In genomic region chr19:52569648-52570004, GRCh38 we compare ENCODE assay signal across 8 cellular contexts. TPM values are rescaled to one million over a fixed set of nuclear protein-coding genes. Genes with fewer than 3 reads are reported as not detected.
A peak's percentile ranks its signal among the peaks of the same experiment; 100 is the strongest.
DNase-seq lines count a peak whose midpoint lies in the region; ATAC-seq, FAIRE-seq and TF ChIP-seq lines count a peak whose summit lies in the region.
"Not testable (repeated sequence)": the region's sequence is repeated elsewhere in the genome, so short reads cannot be mapped to it uniquely, and the experiment has no call there.

No MANE protein-coding gene starts in this region.

- not testable (repeated sequence) for TF ChIP-seq CTCF in esophagus muscularis mucosa (IDR thresholded peaks at IDR 0.05); pancreas (IDR thresholded peaks at IDR 0.05); transverse colon (IDR thresholded peaks at IDR 0.05)

- FAIRE-seq in pancreas (lab: Jason Lieb, UNC): not testable (repeated sequence)

- ATAC-seq in pancreas: peak; percentile 18 to 40 (median 32)

- intact Hi-C loops in esophagus muscularis mucosa (cut with DNase I): loop anchor here (5.0 kb wide), 1 partner anchor 42 kb away; the partner anchor contains the start of gene ZNF808
- intact Hi-C loops in pancreas (cut with DNase I): loop anchor here in 1 of 3 donors (5.0 kb wide), 1 partner anchor 477 kb away; no protein-coding TSS in a partner anchor
- intact Hi-C loops in transverse colon (cut with DNase I; ENCODE audit: low total_unique reads): not testable (repeated sequence)

- TF ChIP-seq POLR2A in esophagus muscularis mucosa (IDR thresholded peaks at IDR 0.05; ENCODE audit: low read depth); transverse colon (IDR thresholded peaks at IDR 0.05): not testable (repeated sequence)

- in situ Hi-C loops in transverse colon (cut with MboI; ENCODE audit: low pct_ligation_motif_present in 1 of 4, low pct_unique_long_range_greater_than_20kb in 1 of 4, low sequenced_read_pairs in 3 of 4): not testable (repeated sequence)

- not testable (repeated sequence) for TF ChIP-seq EP300 in esophagus muscularis mucosa (IDR thresholded peaks at IDR 0.05); transverse colon (IDR thresholded peaks at IDR 0.05; ENCODE audit: low read depth)

- H3K36me3 ChIP-seq in HUES6 (ENCODE audit: control insufficient read depth, insufficient read depth, low read length) (peaks cover 32% of the 10 kb centered on the region), SJSA1 (peaks cover 31% of the 10 kb centered on the region), adipocyte (ENCODE audit: control insufficient read depth, insufficient read depth, low read length, severe bottlenecking) (peaks cover 20% of the 10 kb centered on the region), esophagus muscularis mucosa (peaks cover 0 to 26% (median 22%) of the 10 kb centered on the region in 4 donors), transverse colon (peaks cover 0 to 36% (median 13%) of the 10 kb centered on the region in 4 donors)
- not testable (repeated sequence) for H3K36me3 ChIP-seq in pancreas

- H3K9ac ChIP-seq in HUES6 (ENCODE audit: low read length) (peak overlapping the region; percentile 82), adipocyte (ENCODE audit: low read length) (peak overlapping the region; percentile 80)

- peak overlapping the region; percentile 96 for H3K4me3 ChIP-seq in HUES6 (ENCODE audit: low read depth, low read length)
- H3K4me3 ChIP-seq in SJSA1: peak overlapping the region; percentile 64
- peak overlapping the region; percentile 95 for H3K4me3 ChIP-seq in adipocyte (ENCODE audit: low read length)
- H3K4me3 ChIP-seq in esophagus muscularis mucosa: peak overlapping the region; percentile 69 to 76 (median 74)
- peak overlapping the region in 3 of 4 donors; percentile 53 to 80 (median 67) for H3K4me3 ChIP-seq in pancreas
- H3K4me3 ChIP-seq in transverse colon: peak overlapping the region; percentile 23 to 93 (median 53)

- H3K27ac ChIP-seq in HUES6 (ENCODE audit: low read depth, low read length): peak overlapping the region; percentile 69; the same call in 1 of the 2 replicates
- peak overlapping the region; percentile 1; the same call in 1 of the 2 replicates for H3K27ac ChIP-seq in SJSA1
- H3K27ac ChIP-seq in esophagus muscularis mucosa (replicated peaks in 1 of 4): peak overlapping the region; percentile 80 to 90 (median 84)
- peak overlapping the region; percentile 53 to 72 (median 64) for H3K27ac ChIP-seq in pancreas
- H3K27ac ChIP-seq in transverse colon: peak overlapping the region; percentile 84 to 93 (median 90)

- WGBS in esophagus muscularis mucosa: 6% methylated on average over 13 of the region's 13 CpGs
- 3 to 7% methylated on average over 13 of the region's 13 CpGs for WGBS in pancreas, 2 donors
- 22 to 52% methylated on average over 3 to 13 of the region's 13 CpGs for WGBS in transverse colon (ENCODE audit: low coverage in 1 of 2), 2 donors

- H3K27me3 ChIP-seq in HUES6 (ENCODE audit: control insufficient read depth, insufficient read depth, low read length); SJSA1 (replicated peaks); adipocyte (replicated peaks; ENCODE audit: control insufficient read depth, insufficient read depth, low read length); esophagus muscularis mucosa; pancreas; transverse colon: not testable (repeated sequence)

- DNase-seq in DMS53 (lab: John Stamatoyannopoulos, UW) (peak; percentile 83), adipocyte (ENCODE audit: low read depth) (peak; percentile 24), kidney glomerular epithelial cell (lab: John Stamatoyannopoulos, UW) (peak; percentile 49), pancreas (peak; percentile 22 to 67 (median 46))
- not testable (repeated sequence) for DNase-seq in SJSA1 (ENCODE audit: low read depth in 1 of 2, low spot score in 2 of 2); esophagus muscularis mucosa (ENCODE audit: extremely low spot score); transverse colon

- H3K4me1 ChIP-seq in HUES6 (ENCODE audit: control insufficient read depth, insufficient read depth, low read length); pancreas: not testable (repeated sequence)
- H3K4me1 ChIP-seq in SJSA1 (replicated peaks) (peaks cover 14% of the 10 kb centered on the region), adipocyte (ENCODE audit: control insufficient read depth, insufficient read depth, low read length) (peaks cover 10% of the 10 kb centered on the region), esophagus muscularis mucosa (peaks cover 6 to 25% (median 20%) of the 10 kb centered on the region in 4 donors), transverse colon (peaks cover 0 to 19% (median 9%) of the 10 kb centered on the region in 4 donors)

- H3K9me3 ChIP-seq in HUES6 (ENCODE audit: control insufficient read depth, insufficient read depth, low read depth, low read length); SJSA1 (replicated peaks); esophagus muscularis mucosa; pancreas: not testable (repeated sequence)
- H3K9me3 ChIP-seq in adipocyte (ENCODE audit: control insufficient read depth, low read length) (peaks cover 15% of the 10 kb centered on the region), transverse colon (peaks cover 17 to 23% of the 10 kb centered on the region in 2 donors)

RNA-seq across cellular contexts. Expression of gene ZNF701, which starts 0.5 kb away (rescaled TPM):
- total RNA-seq in SJSA1 (2014; rRNA removed; shearing (Covaris generic)): 4.4 and 8.7 TPM in 2 replicates
- total RNA-seq in esophagus muscularis mucosa (10 to 100 TPM in 2 of 4 donors, 1 to 10 TPM in 2; 7.8 to 13.3 (median 10.1) TPM), pancreas (10 to 100 TPM in 1 of 6 donors, 1 to 10 TPM in 5; 4.6 to 13.6 (median 7.4) TPM), transverse colon (10 to 100 TPM; 12.0 to 31.1 (median 23.9) TPM)
- 1 to 10 TPM; 4.2 to 6.6 TPM for polyA plus RNA-seq in pancreas

RNA-seq across cellular contexts. Expression of gene ZNF808, which starts 42.2 kb away (rescaled TPM):
- total RNA-seq in SJSA1 (2014; rRNA removed; shearing (Covaris generic)): 5.9 and 12.8 TPM in 2 replicates
- total RNA-seq in esophagus muscularis mucosa: 10 to 100 TPM; 11.3 to 18.7 (median 14.2) TPM
- total RNA-seq in pancreas: 10 to 100 TPM in 5 of 6 donors, 1 to 10 TPM in 1; 9.0 to 17.1 (median 10.9) TPM
- polyA plus RNA-seq in pancreas: 1 to 10 TPM; 3.6 to 4.0 TPM
- total RNA-seq in transverse colon: 10 to 100 TPM; 21.5 to 66.6 (median 36.8) TPM

Comparison
In these comparisons a context has a peak if more than half of its experiments do, and no peak if none do; other contexts are left out.
1. H3K27ac ChIP-seq: peak in every context shown above with its lines; median percentile 90 in transverse colon; 84 in esophagus muscularis mucosa; 69 in HUES6; 64 in pancreas; 1 in SJSA1.